19 cellular contexts compared by ENCODE assay signal in the genomic region with DNA sequence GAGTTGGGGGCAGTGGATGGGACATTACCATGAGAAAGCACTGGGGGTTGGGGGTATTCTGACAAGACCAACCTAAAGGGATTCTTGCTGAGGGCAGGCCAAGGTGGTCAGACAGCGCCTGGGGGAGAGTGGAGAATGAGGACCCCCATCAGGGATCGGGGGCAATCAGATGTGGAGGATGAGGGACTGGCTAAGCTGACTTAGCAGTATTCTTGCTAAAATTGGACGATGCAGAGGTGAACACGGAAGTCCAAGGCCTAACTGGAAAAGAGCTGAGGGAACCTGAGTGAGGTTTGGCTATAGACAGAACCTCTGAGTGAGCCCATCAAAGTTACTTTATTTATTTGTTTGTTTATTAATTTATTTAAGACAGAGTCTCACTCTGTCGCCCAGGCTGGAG. TPM values are rescaled to one million over a fixed set of nuclear protein-coding genes. Genes with fewer than 3 reads are reported as not detected.
"Had no signal": no experiment of that assay in that cellular context is flagged by ENCODE, and none has a peak within 500 bp of the region (broad histone marks: within the 10 kb centered on the region; RNA-seq: fewer than 3 reads in every experiment).

No MANE protein-coding gene starts in this region.

- H3K4me3 Mint-ChIP-seq: activated CD4-positive, alpha-beta T cell treated with anti-CD3 and anti-CD28 coated beads, Interleukin-2, amount 10 ng/mL, durations not matched to agents 24 days and 14 days; activated CD8-positive, alpha-beta T cell treated with anti-CD3 and anti-CD28 coated beads, Interleukin-2, amount 10 ng/mL, durations not matched to agents 7 days and 5 days; activated naive CD8-positive, alpha-beta T cell treated with anti-CD3 and anti-CD28 coated beads, Interleukin-2, amount 50 U/mL, for 24 hours; activated T-helper 1 cell treated with anti-CD3 and anti-CD28 coated beads, Interleukin-12 subunit alpha, Interleukin-12 subunit beta, Interleukin-2, Interleukin-4 antibody, amounts not matched to agents 30 ng/mL and 10 ng/mL and 1 ng/mL, durations not matched to agents 14 hours and 24 hours and 36 hours; naive thymus-derived CD8-positive, alpha-beta T cell had no signal

- H3K9me3 Mint-ChIP-seq: activated CD4-positive, alpha-beta T cell treated with anti-CD3 and anti-CD28 coated beads, Interleukin-2, amount 10 ng/mL, durations not matched to agents 24 days and 14 days; activated naive CD8-positive, alpha-beta T cell treated with anti-CD3 and anti-CD28 coated beads, Interleukin-2, amount 50 U/mL, for 24 hours; activated T-helper 1 cell treated with anti-CD3 and anti-CD28 coated beads, Interleukin-12 subunit alpha, Interleukin-12 subunit beta, Interleukin-2, Interleukin-4 antibody, amounts not matched to agents 30 ng/mL and 10 ng/mL and 1 ng/mL, durations not matched to agents 14 hours and 24 hours and 36 hours; naive thymus-derived CD8-positive, alpha-beta T cell had no signal

- H3K9me3 ChIP-seq: gastroesophageal sphincter, thoracic aorta had no signal

- H3K4me3 ChIP-seq: dorsolateral prefrontal cortex, gastroesophageal sphincter, thoracic aorta had no signal

- ATAC-seq: activated CD8-positive, alpha-beta T cell treated with anti-CD3 and anti-CD28 coated beads, Interleukin-2, amount 10 ng/mL, durations not matched to agents 7 days and 5 days; activated naive CD8-positive, alpha-beta T cell treated with anti-CD3 and anti-CD28 coated beads, Interleukin-2, amount 50 U/mL, for 24 hours; gastroesophageal sphincter; left lobe of liver; naive thymus-derived CD8-positive, alpha-beta T cell had no signal

- H3K27ac ChIP-seq: dorsolateral prefrontal cortex, gastroesophageal sphincter, thoracic aorta had no signal

- H3K27me3 ChIP-seq: dorsolateral prefrontal cortex, gastroesophageal sphincter had no signal

- FAIRE-seq: astrocyte, keratinocyte, urothelium cell line had no signal

- DNase-seq: activated CD4-positive, alpha-beta T cell treated with anti-CD3 and anti-CD28 coated beads, Interleukin-2, amount 10 ng/mL, durations not matched to agents 24 days and 14 days; activated CD4-positive, CD25-positive, alpha-beta regulatory T cell; activated CD8-positive, alpha-beta T cell treated with anti-CD3 and anti-CD28 coated beads, Interleukin-2, amount 10 ng/mL, durations not matched to agents 7 days and 5 days; activated naive CD4-positive, alpha-beta T cell treated with Interleukin-2 at 50 U/mL for 16 hours; activated naive CD8-positive, alpha-beta T cell treated with anti-CD3 and anti-CD28 coated beads, Interleukin-2, amount 50 U/mL, for 24 hours; dorsolateral prefrontal cortex; erythroblast; naive thymus-derived CD8-positive, alpha-beta T cell; stimulated activated CD4-positive, alpha-beta T cell treated with anti-CD3 and anti-CD28 coated beads, Interleukin-1b, Interleukin-23, amount 100 ng/mL, for 48 hours had no signal

- H3K36me3 Mint-ChIP-seq: naive thymus-derived CD8-positive, alpha-beta T cell had no signal

- H3K4me1 ChIP-seq: gastroesophageal sphincter had no signal

- H3K27ac Mint-ChIP-seq: activated CD4-positive, alpha-beta T cell treated with anti-CD3 and anti-CD28 coated beads, Interleukin-2, amount 10 ng/mL, durations not matched to agents 24 days and 14 days; activated naive CD8-positive, alpha-beta T cell treated with anti-CD3 and anti-CD28 coated beads, Interleukin-2, amount 50 U/mL, for 24 hours; activated T-helper 1 cell treated with anti-CD3 and anti-CD28 coated beads, Interleukin-12 subunit alpha, Interleukin-12 subunit beta, Interleukin-2, Interleukin-4 antibody, amounts not matched to agents 30 ng/mL and 10 ng/mL and 1 ng/mL, durations not matched to agents 14 hours and 24 hours and 36 hours had no signal

- H3K36me3 ChIP-seq: gastroesophageal sphincter, thoracic aorta had no signal

- H3K27me3 Mint-ChIP-seq: activated CD4-positive, alpha-beta T cell treated with anti-CD3 and anti-CD28 coated beads, Interleukin-2, amount 10 ng/mL, durations not matched to agents 24 days and 14 days; activated naive CD8-positive, alpha-beta T cell treated with anti-CD3 and anti-CD28 coated beads, Interleukin-2, amount 50 U/mL, for 24 hours; naive thymus-derived CD8-positive, alpha-beta T cell had no signal

RNA-seq across cellular contexts. Expression of a gene that starts 25.1 kb away (rescaled TPM):
- total RNA-seq: chondrocyte, lung microvascular endothelial cell had no signal

RNA-seq across cellular contexts. Expression of a gene that starts 57.6 kb away (rescaled TPM):
- total RNA-seq: astrocyte, chondrocyte, lung microvascular endothelial cell, renal cortical epithelial cell had no signal
- polyA plus RNA-seq: keratinocyte had no signal
